In genomic region chr11:70697701-70698100, GRCh38 we compare ENCODE assay signal across 9 cellular contexts.
"Had no signal": no experiment of that assay in that cellular context is flagged by ENCODE, and none has a peak within 500 bp of the region (broad histone marks: within the 10 kb centered on the region; RNA-seq: fewer than 3 reads in every experiment).

No MANE protein-coding gene starts in this region.

- DNase-seq: GM23248, GOT3, H7, HFFc6 had no signal

- H2AFZ ChIP-seq: GM23248 had no signal

- H3K36me3 ChIP-seq: HAP-1 had no signal

- H3K27ac ChIP-seq: GM23248, HL-60 had no signal

- H3K9ac ChIP-seq: GM23248 had no signal

- H3K4me1 ChIP-seq: HAP-1 had no signal

- H3K4me3 ChIP-seq: GM23248, HAP-1, K562 had no signal

- H3K9me3 ChIP-seq: HAP-1 had no signal

- ATAC-seq: HCT116, HepG2, K562 had no signal
